ENCODE assay signal across 8 cellular contexts in genomic region chr9:65386699-65387098, GRCh38.
DNase-seq lines count a peak whose midpoint lies in the region; ATAC-seq, FAIRE-seq and TF ChIP-seq lines count a peak whose summit lies in the region.
"Not testable (repeated sequence)": the region's sequence is repeated elsewhere in the genome, so short reads cannot be mapped to it uniquely, and the experiment has no call there.

No MANE protein-coding gene starts in this region.

- WGBS in GM12878 (ENCODE audit: insufficient coverage, insufficient replicate concordance, low lambda C conversion rate, missing lambda C conversion rate) = 40% methylated on average over 28 of the region's 28 CpGs

- not testable (repeated sequence) for TF ChIP-seq EP300 in GM12878 (IDR thresholded peaks at IDR 0.05; ENCODE audit: borderline replicate concordance in 1 of 2, control insufficient read depth in 1 of 2, low read depth in 2 of 2, low read length in 2 of 2)

- not testable (repeated sequence) for H3K36me3 Mint-ChIP-seq in activated CD4-positive, alpha-beta T cell treated with anti-CD3 and anti-CD28 coated beads for 36 hours (ENCODE audit: low read depth); nephron progenitor cell (ENCODE audit: low read depth)

- TF ChIP-seq POLR2A in GM12878 (IDR thresholded peaks at IDR 0.05; ENCODE audit: low read depth, low read length) = 0 out of 2 replicates have a peak, but pooled peaks have one; percentile 39

- H3K36me3 ChIP-seq in HUES48 (ENCODE audit: control insufficient read depth, insufficient read depth, low read length); GM12878 (ENCODE audit: control insufficient read depth in 2 of 2, insufficient read depth in 2 of 2, low read length in 1 of 2); cardiac muscle cell: not testable (repeated sequence)

- not testable (repeated sequence) for H3K79me2 ChIP-seq in GM12878 (ENCODE audit: control insufficient read depth, insufficient read depth, low read length)

- intact Hi-C loops in activated CD4-positive, alpha-beta T cell treated with anti-CD3 and anti-CD28 coated beads for 36 hours (cut with DNase I, micrococcal nuclease); GM12878 (cut with micrococcal nuclease; ENCODE audit: unreplicated experiment): not testable (repeated sequence)

- TF ChIP-seq RAD21 in GM12878 (IDR thresholded peaks at IDR 0.05; ENCODE audit: insufficient read depth, low read depth, low read length) = not testable (repeated sequence)

- peaks cover 21% of the 10 kb centered on the region for H3K9me3 Mint-ChIP-seq in activated CD4-positive, alpha-beta T cell treated with anti-CD3 and anti-CD28 coated beads for 36 hours (ENCODE audit: low read depth)
- H3K9me3 Mint-ChIP-seq in nephron progenitor cell = peaks cover 72% of the 10 kb centered on the region

- POLR2A ChIA-PET in activated CD4-positive, alpha-beta T cell treated with anti-CD3 and anti-CD28 coated beads for 36 hours (lab: Charles Lee); GM12878 (lab: Charles Lee): not testable (repeated sequence)

- H3K27me3 ChIP-seq in HUES48 (ENCODE audit: control insufficient read depth, insufficient read depth, low read length); GM12878 (replicated peaks in 1 of 2; ENCODE audit: control insufficient read depth in 2 of 2, insufficient read depth in 2 of 2, low read length in 1 of 2); cardiac muscle cell: not testable (repeated sequence)

- not testable (repeated sequence) for H3K27ac Mint-ChIP-seq in activated CD4-positive, alpha-beta T cell treated with anti-CD3 and anti-CD28 coated beads for 36 hours; nephron progenitor cell

- TF ChIP-seq CTCF in AG09309 (IDR thresholded peaks at IDR 0.05; ENCODE audit: control insufficient read depth, insufficient read depth, low read depth, low read length, missing control alignments); GM12878 (IDR thresholded peaks at IDR 0.05 in 2 of 3, conservative IDR thresholded peaks at IDR 0.05 in 1 of 3; ENCODE audit: control insufficient read depth in 2 of 3, extremely low read depth in 1 of 3, insufficient read depth in 1 of 3, low read depth in 3 of 3, low read length in 3 of 3); cardiac muscle cell (IDR thresholded peaks at IDR 0.05; ENCODE audit: low read depth, low read length); nephron progenitor cell (IDR thresholded peaks at IDR 0.05): not testable (repeated sequence)

- ATAC-seq in GM21360 (IDR thresholded peaks at IDR 0.05; ENCODE audit: unreplicated experiment) (peak; percentile 64), GM12878 (peak; percentile 95)
- ATAC-seq in activated CD4-positive, alpha-beta T cell treated with anti-CD3 and anti-CD28 coated beads for 36 hours = peak; percentile 76

- peak overlapping the region; percentile 31 for H2AFZ ChIP-seq in GM12878 (ENCODE audit: control insufficient read depth, low read depth, low read length)

- peak; percentile 24 for DNase-seq in AG09309 (ENCODE audit: low read depth)
- DNase-seq in activated CD4-positive, alpha-beta T cell treated with anti-CD3 and anti-CD28 coated beads for 36 hours = peak; percentile 85
- DNase-seq in GM12878 (ENCODE audit: low read depth, low spot score) = peak; percentile 51
- peak; percentile 84 to 89 for DNase-seq in cardiac muscle cell (ENCODE audit: low read depth in 1 of 2, low spot score in 1 of 2)
- peak; percentile 70 for DNase-seq in nephron progenitor cell
- DNase-seq in stimulated activated CD8-positive, alpha-beta memory T cell treated with anti-CD3 and anti-CD28 coated beads, Interleukin-12 subunit alpha, Interleukin-12 subunit beta, amount 100 ng/mL, for 1 hour (ENCODE audit: low read depth) = peak; percentile 65

- not testable (repeated sequence) for H3K4me1 Mint-ChIP-seq in activated CD4-positive, alpha-beta T cell treated with anti-CD3 and anti-CD28 coated beads for 36 hours; nephron progenitor cell

- not testable (repeated sequence) for FAIRE-seq in GM12878 (lab: Jason Lieb, UNC)

- not testable (repeated sequence) for H3K4me1 ChIP-seq in HUES48 (ENCODE audit: control insufficient read depth, insufficient read depth, low read length); GM12878 (ENCODE audit: control insufficient read depth, insufficient read depth, low read length); cardiac muscle cell (ENCODE audit: low read depth)

- H3K4me3 Mint-ChIP-seq in activated CD4-positive, alpha-beta T cell treated with anti-CD3 and anti-CD28 coated beads for 36 hours; nephron progenitor cell: not testable (repeated sequence)

- in situ Hi-C loops in GM12878 (cut with MboI) = not testable (repeated sequence)

- CTCF ChIA-PET in activated CD4-positive, alpha-beta T cell treated with anti-CD3 and anti-CD28 coated beads for 36 hours (lab: Charles Lee) = not testable (repeated sequence)
- CTCF ChIA-PET in GM12878 (lab: Yijun Ruan, JAX) = interaction anchor here (0.6 kb wide), 1 partner anchor 12 kb away, joined by 3 read pairs; no protein-coding TSS in a partner anchor

- not testable (repeated sequence) for H3K27ac ChIP-seq in HUES48 (ENCODE audit: low read depth, low read length); GM12878 (ENCODE audit: control insufficient read depth, insufficient read depth); cardiac muscle cell

- not testable (repeated sequence) for H3K9me3 ChIP-seq in HUES48 (ENCODE audit: control insufficient read depth, insufficient read depth, low read length); GM12878 (replicated peaks; ENCODE audit: control insufficient read depth, insufficient read depth, low read length); cardiac muscle cell (ENCODE audit: low read depth)

- SMC1A ChIA-PET in GM12878 (lab: Charles Lee; ENCODE audit: uncharacterized antibody, unreplicated experiment) = not testable (repeated sequence)

- H3K4me3 ChIP-seq in AG09309 (ENCODE audit: control insufficient read depth, low read depth, low read length) = peak overlapping the region; percentile 31
- H3K4me3 ChIP-seq in HUES48 (ENCODE audit: low read depth, low read length) = peak overlapping the region; percentile 49
- not testable (repeated sequence) for H3K4me3 ChIP-seq in GM12878
- H3K4me3 ChIP-seq in cardiac muscle cell = peak overlapping the region; percentile 7

- BruUV-seq in GM12878 (replicated peaks; lab: Mats Ljungman, UMichigan) = TSS peak; percentile 99

- H3K4me2 ChIP-seq in GM12878 (ENCODE audit: control insufficient read depth, insufficient read depth) = not testable (repeated sequence)

- not testable (repeated sequence) for H3K27me3 Mint-ChIP-seq in activated CD4-positive, alpha-beta T cell treated with anti-CD3 and anti-CD28 coated beads for 36 hours; nephron progenitor cell (ENCODE audit: low read depth, poor library complexity)

- not testable (repeated sequence) for H3K9ac ChIP-seq in HUES48 (ENCODE audit: low read depth, low read length); GM12878 (ENCODE audit: control insufficient read depth, insufficient read depth, low read length)

- H4K20me1 ChIP-seq in GM12878 (ENCODE audit: control insufficient read depth, insufficient read depth) = not testable (repeated sequence)

- RAD21 ChIA-PET in GM12878 (lab: Charles Lee; ENCODE audit: unreplicated experiment) = not testable (repeated sequence)

TF ChIP-seq in GM12878, 131 proteins besides CTCF, POLR2A, EP300 and RAD21:
- TF ChIP-seq NRF1 (conservative IDR thresholded peaks at IDR 0.05; ENCODE audit: low read depth, low read length) = peak; percentile 54
- peak; percentile 84 for TF ChIP-seq YY1 (IDR thresholded peaks at IDR 0.05; ENCODE audit: low read depth, low read length)

Comparison
In these comparisons a context has a peak if more than half of its experiments do, and no peak if none do; other contexts are left out.
1. DNase-seq: peak in every context shown above with its lines; median percentile 86 in cardiac muscle cell; 85 in activated CD4-positive, alpha-beta T cell treated with anti-CD3 and anti-CD28 coated beads for 36 hours; 70 in nephron progenitor cell; 65 in stimulated activated CD8-positive, alpha-beta memory T cell treated with anti-CD3 and anti-CD28 coated beads, Interleukin-12 subunit alpha, Interleukin-12 subunit beta, amount 100 ng/mL, for 1 hour; 51 in GM12878; 24 in AG09309.